In the genomic region with DNA sequence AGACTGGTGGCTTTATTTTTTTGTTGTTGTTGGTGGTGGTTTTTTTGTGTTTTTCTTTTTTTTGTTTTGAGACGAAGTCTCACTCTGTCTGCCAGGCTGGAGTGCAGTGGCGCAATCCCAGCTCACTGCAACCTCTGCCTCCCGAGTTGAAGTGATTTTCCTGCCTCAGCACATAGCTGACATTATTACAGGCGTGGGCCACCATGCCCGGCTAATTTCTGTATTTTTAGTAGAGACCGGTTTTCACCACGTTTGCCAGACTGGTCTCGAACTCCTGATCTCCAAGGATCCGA, we compare ENCODE assay signal across 8 cellular contexts. TPM values are rescaled to one million over a fixed set of nuclear protein-coding genes. Genes with fewer than 3 reads are reported as not detected.
DNase-seq lines count a peak whose midpoint lies in the region; ATAC-seq, FAIRE-seq and TF ChIP-seq lines count a peak whose summit lies in the region.

No MANE protein-coding gene starts in this region.

- CTCF ChIA-PET in CD4-positive, alpha-beta memory T cell (lab: Charles Lee; ENCODE audit: partially characterized antibody) = interaction anchor here (0.9 to 2.6 kb wide), 10 partner anchors 9 to 87 kb away, joined by 3 to 16 read pairs (median 4); partner anchors contain the start of gene SERPINB1
- CTCF ChIA-PET in activated CD8-positive, alpha-beta T cell treated with anti-CD3 and anti-CD28 coated beads for 36 hours (lab: Charles Lee) = interaction anchor here (0.8 to 2.0 kb wide), 8 partner anchors 9 to 166 kb away, joined by 3 to 13 read pairs (median 4); partner anchors contain the start of gene SERPINB1

- 31 to 32% methylated on average over 9 of the region's 9 CpGs for WGBS in pancreas, 2 donors

- H3K27me3 ChIP-seq in CD4-positive, alpha-beta memory T cell (ENCODE audit: insufficient read depth, low read length) = no peaks in the 10 kb centered on the region
- H3K27me3 ChIP-seq in cardiac muscle cell (no peaks in the 10 kb centered on the region), pancreas (no peaks in the 10 kb centered on the region)

- H3K27ac Mint-ChIP-seq in CD4-positive, alpha-beta memory T cell = peak overlapping the region; percentile 95 to 99 (median 98)
- H3K27ac Mint-ChIP-seq in activated CD8-positive, alpha-beta T cell treated with anti-CD3 and anti-CD28 coated beads for 36 hours = peak overlapping the region; percentile 80

- H3K27me3 Mint-ChIP-seq in CD4-positive, alpha-beta memory T cell = no peaks in the 10 kb centered on the region
- H3K27me3 Mint-ChIP-seq in activated CD8-positive, alpha-beta T cell treated with anti-CD3 and anti-CD28 coated beads for 36 hours = no peaks in the 10 kb centered on the region

- no peak for TF ChIP-seq POLR2A in H54 (IDR thresholded peaks at IDR 0.05; ENCODE audit: low read depth, low read length)

- DNase-seq in CD4-positive, alpha-beta memory T cell = peak in 1 of 5 donors; percentile 28
- no peak for DNase-seq in activated CD8-positive, alpha-beta T cell treated with anti-CD3 and anti-CD28 coated beads for 36 hours
- DNase-seq in cardiac muscle cell (ENCODE audit: low read depth in 1 of 2, low spot score in 1 of 2) = peak in 1 of 2 donors; percentile 59
- DNase-seq in pancreas = no peak
- no peak for DNase-seq in COR-L47 (lab: John Stamatoyannopoulos, UW)
- DNase-seq in H54 (ENCODE audit: insufficient read length, low spot score) = no peak
- DNase-seq in DMS 273 treated with DMSO at 0.1 percent for 48 hours (lab: John Stamatoyannopoulos, UW) = no peak

- peak overlapping the region; percentile 99 to 100 (median 99) for H3K4me3 Mint-ChIP-seq in CD4-positive, alpha-beta memory T cell
- H3K4me3 Mint-ChIP-seq in activated CD8-positive, alpha-beta T cell treated with anti-CD3 and anti-CD28 coated beads for 36 hours = peak overlapping the region; percentile 98

- POLR2A ChIA-PET in CD4-positive, alpha-beta memory T cell (lab: Charles Lee; ENCODE audit: partially characterized antibody) = interaction anchor here (1.2 to 3.0 kb wide), 10 partner anchors 9 to 87 kb away, joined by 3 to 53 read pairs (median 14); partner anchors contain the start of gene SERPINB1
- POLR2A ChIA-PET in activated CD8-positive, alpha-beta T cell treated with anti-CD3 and anti-CD28 coated beads for 36 hours (lab: Charles Lee) = interaction anchor here (0.6 to 2.3 kb wide), 15 partner anchors 9 to 312 kb away, joined by 3 to 13 read pairs (median 5); no protein-coding TSS in a partner anchor

- FAIRE-seq in pancreas (lab: Jason Lieb, UNC) (no peak), H54 (lab: Jason Lieb, UNC) (no peak)

- no peaks in the 10 kb centered on the region for H3K9me3 Mint-ChIP-seq in CD4-positive, alpha-beta memory T cell
- H3K9me3 Mint-ChIP-seq in activated CD8-positive, alpha-beta T cell treated with anti-CD3 and anti-CD28 coated beads for 36 hours = no peaks in the 10 kb centered on the region

- no peak for TF ChIP-seq CTCF in activated CD8-positive, alpha-beta T cell treated with anti-CD3 and anti-CD28 coated beads for 36 hours (IDR thresholded peaks at IDR 0.05)
- TF ChIP-seq CTCF in cardiac muscle cell (IDR thresholded peaks at IDR 0.05; ENCODE audit: low read depth, low read length) (no peak), pancreas (IDR thresholded peaks at IDR 0.05) (no peak)

- peaks cover 46% of the 10 kb centered on the region for H3K4me1 ChIP-seq in CD4-positive, alpha-beta memory T cell (ENCODE audit: insufficient read depth, low read length)
- H3K4me1 ChIP-seq in cardiac muscle cell (ENCODE audit: low read depth) = peaks cover 2% of the 10 kb centered on the region
- no peaks in the 10 kb centered on the region for H3K4me1 ChIP-seq in pancreas

- ATAC-seq in activated CD8-positive, alpha-beta T cell treated with anti-CD3 and anti-CD28 coated beads for 36 hours = no peak
- peak in 3 of 4 donors; percentile 14 to 36 (median 20) for ATAC-seq in pancreas
- ATAC-seq in GM19397 (IDR thresholded peaks at IDR 0.05; ENCODE audit: unreplicated experiment) = no peak

- peaks cover 26% of the 10 kb centered on the region for H3K36me3 ChIP-seq in CD4-positive, alpha-beta memory T cell (ENCODE audit: insufficient read depth, low read length)
- H3K36me3 ChIP-seq in cardiac muscle cell (no peaks in the 10 kb centered on the region), pancreas (no peaks in the 10 kb centered on the region)

- peak overlapping the region; percentile 91 to 92 for H3K4me3 ChIP-seq in CD4-positive, alpha-beta memory T cell (ENCODE audit: low read length in 2 of 2)
- peak overlapping the region; percentile 42 for H3K4me3 ChIP-seq in cardiac muscle cell
- peak overlapping the region; percentile 26 to 72 (median 40) for H3K4me3 ChIP-seq in pancreas

- no peaks in the 10 kb centered on the region for H3K9me3 ChIP-seq in CD4-positive, alpha-beta memory T cell (ENCODE audit: control insufficient read depth in 1 of 2, low read length in 2 of 2)
- H3K9me3 ChIP-seq in cardiac muscle cell (ENCODE audit: low read depth) (no peaks in the 10 kb centered on the region), pancreas (no peaks in the 10 kb centered on the region)

- peak overlapping the region; percentile 82 for H3K27ac ChIP-seq in CD4-positive, alpha-beta memory T cell (ENCODE audit: low read depth, low read length)
- no peak overlapping the region for H3K27ac ChIP-seq in cardiac muscle cell
- peak overlapping the region in 2 of 4 donors; percentile 64 to 82 for H3K27ac ChIP-seq in pancreas

- H3K4me1 Mint-ChIP-seq in CD4-positive, alpha-beta memory T cell = peaks cover 46 to 61% (median 53%) of the 10 kb centered on the region in 4 donors
- H3K4me1 Mint-ChIP-seq in activated CD8-positive, alpha-beta T cell treated with anti-CD3 and anti-CD28 coated beads for 36 hours (ENCODE audit: low read depth) = peaks cover 52% of the 10 kb centered on the region

- intact Hi-C loops in CD4-positive, alpha-beta memory T cell (cut with micrococcal nuclease) = loop anchor here (2.0 kb wide), 4 partner anchors 22 to 138 kb away; partner anchors contain the start of gene WRNIP1
- intact Hi-C loops in activated CD8-positive, alpha-beta T cell treated with anti-CD3 and anti-CD28 coated beads for 36 hours (cut with micrococcal nuclease) = loop anchor here (5.0 kb wide), 1 partner anchor 40 kb away; no protein-coding TSS in a partner anchor
- intact Hi-C loops in pancreas (cut with DNase I) = no loop called here

- H3K36me3 Mint-ChIP-seq in CD4-positive, alpha-beta memory T cell = peaks cover 45 to 50% of the 10 kb centered on the region in 2 donors
- peaks cover 52% of the 10 kb centered on the region for H3K36me3 Mint-ChIP-seq in activated CD8-positive, alpha-beta T cell treated with anti-CD3 and anti-CD28 coated beads for 36 hours (ENCODE audit: low read depth)

RNA-seq across cellular contexts. Expression of gene SERPINB9, which starts 0.7 kb away (rescaled TPM):
- total RNA-seq in CD4-positive, alpha-beta memory T cell = 10 to 100 TPM; 83.2 to 88.5 TPM
- polyA plus RNA-seq in CD4-positive, alpha-beta memory T cell = 10 to 100 TPM; 20.4 to 41.0 TPM
- 10 to 100 TPM; 65.7 to 70.3 TPM for total RNA-seq in activated CD8-positive, alpha-beta T cell treated with anti-CD3 and anti-CD28 coated beads for 36 hours
- total RNA-seq in cardiac muscle cell (4.5 and 5.4 TPM in 2 replicates), pancreas (1 to 10 TPM in 4 of 6 donors, under 1 TPM in 2; 0.65 to 4.8 (median 1.4) TPM)
- polyA plus RNA-seq in cardiac muscle cell (5.3 and 6.6 TPM in 2 replicates), pancreas (1 to 10 TPM; 1.2 to 1.4 TPM)

Comparison
In these comparisons a context has a peak if more than half of its experiments do, and no peak if none do; other contexts are left out.
1. H3K4me3 ChIP-seq: peak in every context shown above with its lines; median percentile 92 in CD4-positive, alpha-beta memory T cell; 42 in cardiac muscle cell; 40 in pancreas.
2. ATAC-seq: peak in pancreas (3 of 4); none in activated CD8-positive, alpha-beta T cell treated with anti-CD3 and anti-CD28 coated beads for 36 hours (single experiment) and GM19397 (single experiment).
3. RNA of gene SERPINB9, which starts 0.7 kb away (total RNA-seq): 83.2 to 88.5 TPM in CD4-positive, alpha-beta memory T cell and 65.7 to 70.3 TPM in activated CD8-positive, alpha-beta T cell treated with anti-CD3 and anti-CD28 coated beads for 36 hours; 4.5 to 5.4 TPM in cardiac muscle cell and 0.65 to 4.8 TPM in pancreas; every median in the first group is over 10 times any median in the second.
4. intact Hi-C loops: an anchor here in CD4-positive, alpha-beta memory T cell (2.0 kb wide) and activated CD8-positive, alpha-beta T cell treated with anti-CD3 and anti-CD28 coated beads for 36 hours (5.0 kb wide); none called in pancreas.